In genomic region chr5:6788439-6788838, GRCh38 we compare ENCODE assay signal across 33 cellular contexts.
"Had no signal": no experiment of that assay in that cellular context is flagged by ENCODE, and none has a peak within 500 bp of the region (broad histone marks: within the 10 kb centered on the region; RNA-seq: fewer than 3 reads in every experiment).

No MANE protein-coding gene starts in this region.

- H3K9me3 Mint-ChIP-seq: memory B cell; mesothelial cell of epicardium; natural killer cell treated with Interleukin-12 subunit alpha and Interleukin-12 subunit beta and Interleukin-15 and Interleukin-18, amount 100 ng/mL, for 72 hours; neural crest cell; stimulated activated naive CD8-positive, alpha-beta T cell treated with anti-CD3 and anti-CD28 coated beads, Interleukin-15, amount 100 ng/mL, for 72 hours had no signal

- DNase-seq: dermis blood vessel endothelial cell; effector memory CD4-positive, alpha-beta T cell; erythroblast; foreskin fibroblast; heart left ventricle; kidney glomerular epithelial cell; left ventricle myocardium superior; lower lobe of right lung; mucosa of descending colon; naive B cell; stimulated activated CD4-positive, alpha-beta T cell treated with anti-CD3 and anti-CD28 coated beads, Interleukin-12 subunit alpha, Interleukin-12 subunit beta, amount 100 ng/mL, for 4 hours; stimulated activated CD4-positive, alpha-beta T cell treated with anti-CD3 and anti-CD28 coated beads, Interleukin-1b, Interleukin-23, amount 100 ng/mL, for 48 hours; stimulated activated CD4-positive, alpha-beta T cell treated with anti-CD3 and anti-CD28 coated beads, Interleukin-4, amount 100 ng/mL, for 1 hour; stimulated activated CD8-positive, alpha-beta memory T cell treated with anti-CD3 and anti-CD28 coated beads, Interleukin-4, amount 100 ng/mL, for 48 hours; stimulated activated naive CD4-positive, alpha-beta T cell; stimulated activated naive CD8-positive, alpha-beta T cell treated with anti-CD3 and anti-CD28 coated beads, Interleukin-15, amount 100 ng/mL, for 72 hours; transverse colon had no signal

- H3K36me3 Mint-ChIP-seq: memory B cell; mesothelial cell of epicardium; naive B cell; natural killer cell treated with Interleukin-12 subunit alpha and Interleukin-12 subunit beta and Interleukin-15 and Interleukin-18, amount 100 ng/mL, for 72 hours had no signal

- H3K27ac Mint-ChIP-seq: memory B cell; mesothelial cell of epicardium; naive B cell; natural killer cell treated with Interleukin-12 subunit alpha and Interleukin-12 subunit beta and Interleukin-15 and Interleukin-18, amount 100 ng/mL, for 72 hours; progenitor cell of endocrine pancreas; stimulated activated naive CD8-positive, alpha-beta T cell treated with anti-CD3 and anti-CD28 coated beads, Interleukin-15, amount 100 ng/mL, for 72 hours had no signal

- H3K36me3 ChIP-seq: gastroesophageal sphincter, heart left ventricle, lower lobe of right lung, neutrophil, right atrium auricular region, suprapubic skin, transverse colon had no signal

- H3K4me3 Mint-ChIP-seq: memory B cell; mesothelial cell of epicardium; naive B cell; natural killer cell treated with Interleukin-12 subunit alpha and Interleukin-12 subunit beta and Interleukin-15 and Interleukin-18, amount 100 ng/mL, for 72 hours; neural crest cell; stimulated activated naive CD8-positive, alpha-beta T cell treated with anti-CD3 and anti-CD28 coated beads, Interleukin-15, amount 100 ng/mL, for 72 hours had no signal

- FAIRE-seq: endothelial cell of umbilical vein, islet of Langerhans had no signal

- H3K4me1 ChIP-seq: gastroesophageal sphincter, lower lobe of right lung, parathyroid adenoma, right atrium auricular region, transverse colon had no signal

- H3K27me3 ChIP-seq: gastroesophageal sphincter, hepatocyte, neutrophil, right atrium auricular region had no signal

- ATAC-seq: gastroesophageal sphincter; heart left ventricle; left ventricle myocardium superior; lower lobe of right lung; mucosa of descending colon; natural killer cell treated with Interleukin-12 subunit alpha and Interleukin-12 subunit beta and Interleukin-15 and Interleukin-18, amount 100 ng/mL, for 72 hours; sciatic nerve had no signal

- H3K4me1 Mint-ChIP-seq: mesothelial cell of epicardium had no signal

- H3K4me3 ChIP-seq: coronary artery, gastroesophageal sphincter, heart left ventricle, hepatocyte, lower lobe of right lung, mucosa of descending colon, right atrium auricular region, smooth muscle cell, suprapubic skin, transverse colon had no signal

- H3K27ac ChIP-seq: coronary artery, gastroesophageal sphincter, heart left ventricle, hepatocyte, lower lobe of right lung, parathyroid adenoma, right atrium auricular region, suprapubic skin, transverse colon had no signal
